In the genomic region with DNA sequence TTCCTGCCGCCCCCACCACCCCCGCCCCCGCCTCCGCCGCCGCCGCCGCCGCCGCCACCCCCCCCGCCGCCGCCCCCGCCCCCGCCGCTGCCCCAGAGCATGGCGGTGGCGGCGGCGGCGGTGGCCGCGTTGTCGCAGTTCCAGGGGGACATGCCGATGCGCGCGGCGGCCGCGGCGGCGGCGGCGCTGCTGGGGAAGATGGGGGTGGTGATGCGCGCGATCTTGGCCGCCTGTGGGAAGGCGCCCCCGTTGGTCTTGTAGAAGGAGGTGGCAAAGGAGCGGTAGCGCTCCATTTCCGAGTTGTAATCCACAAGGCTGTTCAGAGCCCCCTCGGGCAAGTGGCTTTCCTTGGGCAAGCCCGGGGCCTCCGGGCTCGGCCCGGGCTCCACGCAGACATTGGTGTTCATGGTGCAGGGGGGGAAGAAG, we compare ENCODE assay signal across 8 cellular contexts. TPM values are rescaled to one million over a fixed set of nuclear protein-coding genes. Genes with fewer than 3 reads are reported as not detected.
DNase-seq lines count a peak whose midpoint lies in the region; ATAC-seq and TF ChIP-seq lines count a peak whose summit lies in the region.

No MANE protein-coding gene starts in this region.

- peak overlapping the region; percentile 78; the same call in 1 of the 2 replicates for H3K4me2 ChIP-seq in SK-N-SH

- no peak for TF ChIP-seq POLR2A in breast epithelium (IDR thresholded peaks at IDR 0.05)

- H3K27ac ChIP-seq in CD4-positive, alpha-beta T cell (ENCODE audit: low read depth, low read length) = no peak overlapping the region
- H3K27ac ChIP-seq in SK-N-SH (ENCODE audit: low read depth in 2 of 2, low read length in 1 of 2) = peak overlapping the region in 1 of 2 experiments; percentile 62; a peak in 2 of 4 replicates
- H3K27ac ChIP-seq in breast epithelium = peak overlapping the region; percentile 73 to 90

- no peaks in the 10 kb centered on the region for H3K36me3 Mint-ChIP-seq in CD4-positive, alpha-beta T cell (ENCODE audit: low read depth)

- no peak overlapping the region for H3K9ac ChIP-seq in SK-N-SH

- no peaks in the 10 kb centered on the region for H3K9me3 Mint-ChIP-seq in CD4-positive, alpha-beta T cell

- no peaks in the 10 kb centered on the region for H3K9me2 ChIP-seq in SK-N-SH

- peak overlapping the region; percentile 58 to 61 for H3K4me3 ChIP-seq in SK-N-SH (ENCODE audit: low read depth in 2 of 2, low read length in 1 of 2)
- peak overlapping the region; percentile 53 to 69 (median 67) for H3K4me3 ChIP-seq in breast epithelium

- CTCF ChIA-PET in CD4-positive, alpha-beta T cell (lab: Charles Lee) = no interaction called here
- CTCF ChIA-PET in SK-N-SH (lab: Yijun Ruan, JAX) = interaction anchor here (0.7 kb wide), 1 partner anchor 52 kb away, joined by 3 read pairs; no protein-coding TSS in a partner anchor

- no peak for TF ChIP-seq RAD21 in SK-N-SH (IDR thresholded peaks at IDR 0.05; ENCODE audit: low read length)

- H3F3A ChIP-seq in SK-N-SH (replicated peaks; ENCODE audit: insufficient read depth) = no peaks in the 10 kb centered on the region

- no peaks in the 10 kb centered on the region for H4K20me1 ChIP-seq in SK-N-SH (ENCODE audit: insufficient read depth)

- H3K4me1 Mint-ChIP-seq in CD4-positive, alpha-beta T cell (ENCODE audit: low read depth) = peaks cover 50% of the 10 kb centered on the region

- no peak overlapping the region for H3K27ac Mint-ChIP-seq in CD4-positive, alpha-beta T cell

- intact Hi-C loops in CD4-positive, alpha-beta T cell (cut with DNase I, micrococcal nuclease) = no loop called here
- intact Hi-C loops in breast epithelium (cut with DNase I; ENCODE audit: low total_unique reads) = no loop called here

- WGBS in SK-N-SH (ENCODE audit: low lambda C conversion rate) = 1% methylated on average over 17 of the region's 50 CpGs

- no peaks in the 10 kb centered on the region for H3K9me3 ChIP-seq in CD4-positive, alpha-beta T cell (ENCODE audit: control insufficient read depth, low read length)
- H3K9me3 ChIP-seq in SK-N-SH (no peaks in the 10 kb centered on the region), breast epithelium (no peaks in the 10 kb centered on the region)

- H3K27me3 Mint-ChIP-seq in CD4-positive, alpha-beta T cell = peaks cover 85% of the 10 kb centered on the region

- H3K4me1 ChIP-seq in SK-N-SH (ENCODE audit: control insufficient read depth in 1 of 2, insufficient read depth in 2 of 2, low read depth in 1 of 2, low read length in 1 of 2) (peaks cover 0 to 14% of the 10 kb centered on the region in 2 experiments; a peak in 2 of 4 replicates), breast epithelium (no peaks in the 10 kb centered on the region)

- no peak for ATAC-seq in CD4-positive, alpha-beta T cell (ENCODE audit: poor library complexity)
- ATAC-seq in GM19043 (IDR thresholded peaks at IDR 0.05; ENCODE audit: low read depth, unreplicated experiment) (peak; percentile 28), HG03108 (IDR thresholded peaks at IDR 0.05; ENCODE audit: unreplicated experiment) (peak; percentile 23)

- 0 out of 2 replicates have a peak overlapping the region, but pooled peaks have one; percentile 61 for H2AFZ ChIP-seq in SK-N-SH (ENCODE audit: low read depth)

- no peak for TF ChIP-seq CTCF in CD4-positive, alpha-beta T cell (IDR thresholded peaks at IDR 0.05)
- TF ChIP-seq CTCF in SK-N-SH (IDR thresholded peaks at IDR 0.05) (no peak), breast epithelium (IDR thresholded peaks at IDR 0.05) (no peak)

- POLR2A ChIA-PET in CD4-positive, alpha-beta T cell (lab: Charles Lee) = no interaction called here
- POLR2A ChIA-PET in SK-N-SH (lab: Yijun Ruan, JAX) = no interaction called here

- peak overlapping the region; percentile 67 for H3K4me3 Mint-ChIP-seq in CD4-positive, alpha-beta T cell

- peaks cover 60% of the 10 kb centered on the region for H3K27me3 ChIP-seq in CD4-positive, alpha-beta T cell (ENCODE audit: control insufficient read depth, insufficient read depth, low read length)
- H3K27me3 ChIP-seq in SK-N-SH (ENCODE audit: insufficient read depth) (peaks cover 17% of the 10 kb centered on the region; the same call in 1 of the 2 replicates), breast epithelium (no peaks in the 10 kb centered on the region)

- H3K79me2 ChIP-seq in SK-N-SH (ENCODE audit: insufficient read depth) = no peaks in the 10 kb centered on the region

- TF ChIP-seq EP300 in SK-N-SH (IDR thresholded peaks at IDR 0.05; ENCODE audit: borderline replicate concordance in 1 of 2, low read depth in 1 of 2, low read length in 1 of 2) = no peak

- H3K36me3 ChIP-seq in SK-N-SH (replicated peaks in 1 of 2; ENCODE audit: control insufficient read depth in 1 of 2, insufficient read depth in 2 of 2, low read length in 1 of 2) = no peaks in the 10 kb centered on the region
- H3K36me3 ChIP-seq in breast epithelium = no peaks in the 10 kb centered on the region

- DNase-seq in CD4-positive, alpha-beta T cell = peak in 4 of 10 experiments; percentile 2 to 44 (median 8)
- DNase-seq in SK-N-SH (peak; percentile 75), breast epithelium (ENCODE audit: low spot score in 2 of 2) (peak in 1 of 2 donors; percentile 52), islet precursor cell (peak; percentile 78), mucosa of gallbladder (ENCODE audit: low spot score) (no peak)
- DNase-seq in stimulated activated CD8-positive, alpha-beta memory T cell treated with anti-CD3 and anti-CD28 coated beads, Interleukin-4, amount 100 ng/mL, for 48 hours = peak; percentile 42

TF ChIP-seq in SK-N-SH, 30 proteins besides CTCF, POLR2A, EP300 and RAD21:
- TF ChIP-seq YY1 (IDR thresholded peaks at IDR 0.05; ENCODE audit: low read depth) (no peak), FOSL2 (IDR thresholded peaks at IDR 0.05; ENCODE audit: borderline replicate concordance, low read depth) (no peak), MXI1 (IDR thresholded peaks at IDR 0.05; ENCODE audit: low read depth, low read length) (no peak), SMC3 (IDR thresholded peaks at IDR 0.05; ENCODE audit: low read depth, low read length) (no peak), JUND (IDR thresholded peaks at IDR 0.05) (no peak), POLR2AphosphoS5 (IDR thresholded peaks at IDR 0.05; ENCODE audit: low read depth, low read length) (no peak), TEAD4 (IDR thresholded peaks at IDR 0.05; ENCODE audit: borderline replicate concordance, insufficient read depth) (no peak), NFIC (IDR thresholded peaks at IDR 0.05; ENCODE audit: borderline replicate concordance) (no peak), SIN3A (IDR thresholded peaks at IDR 0.05; ENCODE audit: borderline replicate concordance, low read depth, low read length) (no peak), GABPA (IDR thresholded peaks at IDR 0.05; ENCODE audit: low read depth) (no peak)
- TF ChIP-seq, protein P1, sequence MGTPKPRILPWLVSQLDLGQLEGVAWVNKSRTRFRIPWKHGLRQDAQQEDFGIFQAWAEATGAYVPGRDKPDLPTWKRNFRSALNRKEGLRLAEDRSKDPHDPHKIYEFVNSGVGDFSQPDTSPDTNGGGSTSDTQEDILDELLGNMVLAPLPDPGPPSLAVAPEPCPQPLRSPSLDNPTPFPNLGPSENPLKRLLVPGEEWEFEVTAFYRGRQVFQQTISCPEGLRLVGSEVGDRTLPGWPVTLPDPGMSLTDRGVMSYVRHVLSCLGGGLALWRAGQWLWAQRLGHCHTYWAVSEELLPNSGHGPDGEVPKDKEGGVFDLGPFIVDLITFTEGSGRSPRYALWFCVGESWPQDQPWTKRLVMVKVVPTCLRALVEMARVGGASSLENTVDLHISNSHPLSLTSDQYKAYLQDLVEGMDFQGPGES (IDR thresholded peaks at IDR 0.05; ENCODE audit: low read depth, low read length) = no peak
- TF ChIP-seq, protein P2, sequence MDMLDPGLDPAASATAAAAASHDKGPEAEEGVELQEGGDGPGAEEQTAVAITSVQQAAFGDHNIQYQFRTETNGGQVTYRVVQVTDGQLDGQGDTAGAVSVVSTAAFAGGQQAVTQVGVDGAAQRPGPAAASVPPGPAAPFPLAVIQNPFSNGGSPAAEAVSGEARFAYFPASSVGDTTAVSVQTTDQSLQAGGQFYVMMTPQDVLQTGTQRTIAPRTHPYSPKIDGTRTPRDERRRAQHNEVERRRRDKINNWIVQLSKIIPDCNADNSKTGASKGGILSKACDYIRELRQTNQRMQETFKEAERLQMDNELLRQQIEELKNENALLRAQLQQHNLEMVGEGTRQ (IDR thresholded peaks at IDR 0.05; ENCODE audit: borderline replicate concordance, low read depth, low read length) = no peak
- TF ChIP-seq, protein P3, sequence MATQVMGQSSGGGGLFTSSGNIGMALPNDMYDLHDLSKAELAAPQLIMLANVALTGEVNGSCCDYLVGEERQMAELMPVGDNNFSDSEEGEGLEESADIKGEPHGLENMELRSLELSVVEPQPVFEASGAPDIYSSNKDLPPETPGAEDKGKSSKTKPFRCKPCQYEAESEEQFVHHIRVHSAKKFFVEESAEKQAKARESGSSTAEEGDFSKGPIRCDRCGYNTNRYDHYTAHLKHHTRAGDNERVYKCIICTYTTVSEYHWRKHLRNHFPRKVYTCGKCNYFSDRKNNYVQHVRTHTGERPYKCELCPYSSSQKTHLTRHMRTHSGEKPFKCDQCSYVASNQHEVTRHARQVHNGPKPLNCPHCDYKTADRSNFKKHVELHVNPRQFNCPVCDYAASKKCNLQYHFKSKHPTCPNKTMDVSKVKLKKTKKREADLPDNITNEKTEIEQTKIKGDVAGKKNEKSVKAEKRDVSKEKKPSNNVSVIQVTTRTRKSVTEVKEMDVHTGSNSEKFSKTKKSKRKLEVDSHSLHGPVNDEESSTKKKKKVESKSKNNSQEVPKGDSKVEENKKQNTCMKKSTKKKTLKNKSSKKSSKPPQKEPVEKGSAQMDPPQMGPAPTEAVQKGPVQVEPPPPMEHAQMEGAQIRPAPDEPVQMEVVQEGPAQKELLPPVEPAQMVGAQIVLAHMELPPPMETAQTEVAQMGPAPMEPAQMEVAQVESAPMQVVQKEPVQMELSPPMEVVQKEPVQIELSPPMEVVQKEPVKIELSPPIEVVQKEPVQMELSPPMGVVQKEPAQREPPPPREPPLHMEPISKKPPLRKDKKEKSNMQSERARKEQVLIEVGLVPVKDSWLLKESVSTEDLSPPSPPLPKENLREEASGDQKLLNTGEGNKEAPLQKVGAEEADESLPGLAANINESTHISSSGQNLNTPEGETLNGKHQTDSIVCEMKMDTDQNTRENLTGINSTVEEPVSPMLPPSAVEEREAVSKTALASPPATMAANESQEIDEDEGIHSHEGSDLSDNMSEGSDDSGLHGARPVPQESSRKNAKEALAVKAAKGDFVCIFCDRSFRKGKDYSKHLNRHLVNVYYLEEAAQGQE (IDR thresholded peaks at IDR 0.05; ENCODE audit: low read depth, low read length) = no peak

RNA-seq across cellular contexts. Expression of a gene that starts 3.3 kb away (rescaled TPM):
- not detected for total RNA-seq in CD4-positive, alpha-beta T cell
- polyA plus RNA-seq in SK-N-SH (2012; rRNA removed) = 0.02 and 0.06 TPM in 2 replicates
- 0.06 and 0.09 TPM in 2 replicates for polyA plus RNA-seq in SK-N-SH (2012; cell fraction: cytosol; rRNA removed)
- 0.01 and 0.14 TPM in 2 replicates for polyA plus RNA-seq in SK-N-SH (2012; cell fraction: nucleus; rRNA removed)
- total RNA-seq in breast epithelium (1 to 10 TPM in 2 of 3 donors, under 1 TPM in 1; 0.32 to 4.0 (median 3.3) TPM), mucosa of gallbladder (0.83 TPM)
